In the genomic region with DNA sequence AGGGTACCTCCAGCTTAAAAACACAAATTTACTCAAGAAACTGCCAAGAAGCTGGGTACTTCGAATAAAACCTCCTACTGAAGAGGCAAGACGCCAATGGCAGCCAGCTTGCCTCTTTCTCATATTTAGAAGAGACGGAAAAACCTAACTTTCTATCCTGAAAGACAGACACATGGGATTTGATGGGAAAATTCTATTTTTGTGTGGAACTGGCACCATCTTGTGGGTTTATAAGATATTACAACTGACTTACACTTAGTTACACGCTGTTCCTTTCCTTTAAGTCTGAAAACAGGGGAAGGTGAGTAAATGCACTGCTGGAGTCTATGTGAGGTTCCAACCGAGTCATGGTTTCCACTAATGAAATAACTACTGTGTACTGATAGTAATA, we compare ENCODE assay signal across 9 cellular contexts. TPM values are rescaled to one million over a fixed set of nuclear protein-coding genes. Genes with fewer than 3 reads are reported as not detected.
DNase-seq lines count a peak whose midpoint lies in the region; ATAC-seq, FAIRE-seq and TF ChIP-seq lines count a peak whose summit lies in the region.
"Had no signal": no experiment of that assay in that cellular context is flagged by ENCODE, and none has a peak within 500 bp of the region (broad histone marks: within the 10 kb centered on the region; RNA-seq: fewer than 3 reads in every experiment).

No MANE protein-coding gene starts in this region.

- 49 to 66% (median 64%) methylated on average over 5 of the region's 5 CpGs for WGBS in small intestine, 3 donors

- no peak overlapping the region for H3K27ac ChIP-seq in HCT116 (ENCODE audit: low read depth, low read length)
- H3K27ac ChIP-seq in cardiac muscle cell, result no peak overlapping the region
- H3K27ac ChIP-seq in small intestine (ENCODE audit: low read depth in 1 of 2, low read length in 1 of 2), result no peak overlapping the region
- H3K27ac ChIP-seq: epithelial cell of prostate had no signal

- DNase-seq in AG09319 (ENCODE audit: extremely low read depth, low read depth) (no peak), HCT116 (ENCODE audit: low read depth, low spot score) (peak; percentile 32), cardiac muscle cell (ENCODE audit: low read depth in 1 of 2, low spot score in 1 of 2) (peak; percentile 36 to 73), small intestine (peak; percentile 13), mucosa of gallbladder (ENCODE audit: low spot score) (no peak)

- H3K4me2 ChIP-seq in HCT116 (ENCODE audit: low read length), result no peak overlapping the region

- H3K36me3 ChIP-seq in HCT116 (ENCODE audit: control insufficient read depth in 1 of 2, insufficient read depth in 2 of 2, low read length in 2 of 2), result peaks cover 0 to 7% of the 10 kb centered on the region in 2 experiments; a peak in 1 of 4 replicates
- peaks cover 5% of the 10 kb centered on the region for H3K36me3 ChIP-seq in cardiac muscle cell
- peaks cover 3 to 4% of the 10 kb centered on the region in 2 donors for H3K36me3 ChIP-seq in small intestine (ENCODE audit: control insufficient read depth in 2 of 2, insufficient read depth in 2 of 2, low read length in 2 of 2)

- FAIRE-seq in TTC549 (lab: Jason Lieb, UNC) (peak; percentile 80), small intestine (lab: Jason Lieb, UNC) (no peak)

- no peak overlapping the region for H3K9ac ChIP-seq in HCT116 (ENCODE audit: low read length)

- H2AFZ ChIP-seq in HCT116 (ENCODE audit: low read depth, low read length, poor library complexity, severe bottlenecking), result no peak overlapping the region

- no peak for TF ChIP-seq POLR2A in HCT116 (IDR thresholded peaks at IDR 0.05; ENCODE audit: borderline replicate concordance, extremely low read depth, insufficient read depth, insufficient read length)

- TF ChIP-seq CTCF in AG09319 (IDR thresholded peaks at IDR 0.05; ENCODE audit: low read depth, low read length) (peak; percentile 50), HCT116 (IDR thresholded peaks at IDR 0.05 in 2 of 3, conservative IDR thresholded peaks at IDR 0.05 in 1 of 3; ENCODE audit: borderline replicate concordance in 1 of 3, insufficient read depth in 1 of 3, low read depth in 2 of 3, low read length in 2 of 3) (peak; percentile 37 to 62 (median 42); a peak in 5 of 6 replicates), cardiac muscle cell (IDR thresholded peaks at IDR 0.05; ENCODE audit: low read depth, low read length) (peak; percentile 47)

- no TSS peak for BruUV-seq in HCT116 (replicated peaks; lab: Mats Ljungman, UMichigan)

- H3K79me2 ChIP-seq in HCT116 (ENCODE audit: insufficient read depth, low read length), result no peaks in the 10 kb centered on the region

- peak; percentile 61 for TF ChIP-seq RAD21 in HCT116 (IDR thresholded peaks at IDR 0.05; ENCODE audit: low read depth)

- H3K9me3 ChIP-seq in HCT116 (ENCODE audit: control insufficient read depth in 1 of 2, insufficient read depth in 1 of 2, low read depth in 1 of 2, low read length in 2 of 2) (no peaks in the 10 kb centered on the region), cardiac muscle cell (ENCODE audit: low read depth) (no peaks in the 10 kb centered on the region), small intestine (ENCODE audit: control insufficient read depth, low read depth) (no peaks in the 10 kb centered on the region)

- RAD21 ChIA-PET in HCT116 (lab: Charles Lee; ENCODE audit: low non-redundant PET in 1 of 2, low total read pairs in 2 of 2, uncharacterized antibody in 2 of 2, unreplicated experiment in 2 of 2), result interaction anchor here in 1 of 2 experiments (0.9 kb wide), 1 partner anchor 1111 kb away, joined by 3 read pairs; no protein-coding TSS in a partner anchor

- ATAC-seq in HCT116, result peak; percentile 77
- no peak for ATAC-seq in HG02885 (IDR thresholded peaks at IDR 0.05; ENCODE audit: poor library complexity, unreplicated experiment)
- ATAC-seq in GM19395 (IDR thresholded peaks at IDR 0.05; ENCODE audit: unreplicated experiment), result no peak

- no peaks in the 10 kb centered on the region for H3K9me2 ChIP-seq in HCT116 (ENCODE audit: insufficient read depth)

- H3K4me3 ChIP-seq in HCT116 (replicated peaks in 1 of 2; ENCODE audit: low read depth in 1 of 2, low read length in 2 of 2) (no peak overlapping the region), cardiac muscle cell (no peak overlapping the region), small intestine (ENCODE audit: low read depth in 1 of 2, low read length in 2 of 2) (no peak overlapping the region)

- no peaks in the 10 kb centered on the region for H3K4me1 ChIP-seq in HCT116 (ENCODE audit: control insufficient read depth in 1 of 2, insufficient read depth in 2 of 2, low read length in 2 of 2)
- H3K4me1 ChIP-seq in cardiac muscle cell (ENCODE audit: low read depth), result no peaks in the 10 kb centered on the region
- no peaks in the 10 kb centered on the region for H3K4me1 ChIP-seq in small intestine (ENCODE audit: control insufficient read depth in 2 of 2, insufficient read depth in 1 of 2, low read depth in 1 of 2, low read length in 1 of 2)

- intact Hi-C loops in HCT116 (cut with micrococcal nuclease), result loop anchor here (1.0 to 10.0 kb wide), 3 partner anchors 342 to 1250 kb away; no protein-coding TSS in a partner anchor

- H3K27me3 ChIP-seq in HCT116 (ENCODE audit: insufficient read depth, low read length) (no peaks in the 10 kb centered on the region), cardiac muscle cell (no peaks in the 10 kb centered on the region), small intestine (ENCODE audit: control insufficient read depth in 2 of 2, insufficient read depth in 2 of 2, low read length in 2 of 2) (no peaks in the 10 kb centered on the region)

- POLR2A ChIA-PET in HCT116 (lab: Charles Lee), result interaction anchor here (1.9 kb wide), 1 partner anchor 10 kb away, joined by 4 read pairs; a partner anchor contains a TSS

- CTCF ChIA-PET in HCT116 (lab: Charles Lee), result interaction anchor here (1.1 to 1.5 kb wide), 4 partner anchors 10 to 343 kb away, joined by 4 to 5 read pairs (median 4); a partner anchor contains a TSS

- H4K20me1 ChIP-seq in HCT116 (ENCODE audit: insufficient read depth), result no peaks in the 10 kb centered on the region; the same call in 1 of the 2 replicates

TF ChIP-seq in HCT116, 20 proteins besides CTCF, POLR2A, EP300 and RAD21:
- TF ChIP-seq, protein P1, sequence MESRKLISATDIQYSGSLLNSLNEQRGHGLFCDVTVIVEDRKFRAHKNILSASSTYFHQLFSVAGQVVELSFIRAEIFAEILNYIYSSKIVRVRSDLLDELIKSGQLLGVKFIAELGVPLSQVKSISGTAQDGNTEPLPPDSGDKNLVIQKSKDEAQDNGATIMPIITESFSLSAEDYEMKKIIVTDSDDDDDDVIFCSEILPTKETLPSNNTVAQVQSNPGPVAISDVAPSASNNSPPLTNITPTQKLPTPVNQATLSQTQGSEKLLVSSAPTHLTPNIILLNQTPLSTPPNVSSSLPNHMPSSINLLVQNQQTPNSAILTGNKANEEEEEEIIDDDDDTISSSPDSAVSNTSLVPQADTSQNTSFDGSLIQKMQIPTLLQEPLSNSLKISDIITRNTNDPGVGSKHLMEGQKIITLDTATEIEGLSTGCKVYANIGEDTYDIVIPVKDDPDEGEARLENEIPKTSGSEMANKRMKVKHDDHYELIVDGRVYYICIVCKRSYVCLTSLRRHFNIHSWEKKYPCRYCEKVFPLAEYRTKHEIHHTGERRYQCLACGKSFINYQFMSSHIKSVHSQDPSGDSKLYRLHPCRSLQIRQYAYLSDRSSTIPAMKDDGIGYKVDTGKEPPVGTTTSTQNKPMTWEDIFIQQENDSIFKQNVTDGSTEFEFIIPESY (IDR thresholded peaks at IDR 0.05; ENCODE audit: extremely low read depth, insufficient replicate concordance, low read length), result no peak
- TF ChIP-seq EZH2 (IDR thresholded peaks at IDR 0.05) (no peak), CBX3 (IDR thresholded peaks at IDR 0.05; ENCODE audit: low read depth) (no peak), ELF1 (IDR thresholded peaks at IDR 0.05; ENCODE audit: borderline replicate concordance, low read depth) (no peak), SRF (IDR thresholded peaks at IDR 0.05; ENCODE audit: low read depth) (no peak), ZNF274 (IDR thresholded peaks at IDR 0.05; ENCODE audit: low read depth, low read length) (no peak), CEBPB (IDR thresholded peaks at IDR 0.05; ENCODE audit: low read depth) (no peak), EGR1 (IDR thresholded peaks at IDR 0.05; ENCODE audit: low read depth) (no peak), FOSL1 (IDR thresholded peaks at IDR 0.05; ENCODE audit: low read depth) (no peak), SIN3A (IDR thresholded peaks at IDR 0.05; ENCODE audit: low read depth) (no peak), YY1 (IDR thresholded peaks at IDR 0.05; ENCODE audit: extremely low read depth, insufficient replicate concordance, low read depth, low read length) (no peak), SP1 (IDR thresholded peaks at IDR 0.05; ENCODE audit: low read depth) (no peak), ZFX (IDR thresholded peaks at IDR 0.05) (no peak), EZH2phosphoT487 (IDR thresholded peaks at IDR 0.05; ENCODE audit: borderline replicate concordance) (no peak)

RNA-seq across cellular contexts. Expression of a gene that starts 10.3 kb away (rescaled TPM):
- total RNA-seq in HCT116 (2021; ENCODE audit: unreplicated experiment) (6.2 TPM), cardiac muscle cell (10.7 TPM in 2 replicates), mucosa of gallbladder (9.0 TPM)
- 2.1 and 3.5 TPM in 2 replicates for polyA plus RNA-seq in HCT116 (2012)
- polyA plus RNA-seq in cardiac muscle cell (9.9 and 13.6 TPM in 2 replicates), small intestine (1 to 10 TPM; 4.5 to 9.6 (median 6.5) TPM)

RNA-seq across cellular contexts. Expression of a gene that starts 33.7 kb away (rescaled TPM):
- total RNA-seq in HCT116 (2021; ENCODE audit: unreplicated experiment), result 42.3 TPM
- 14.4 and 15.0 TPM in 2 replicates for polyA plus RNA-seq in HCT116 (2012)
- total RNA-seq in cardiac muscle cell, result 43.4 and 56.5 TPM in 2 replicates
- 65.2 and 76.9 TPM in 2 replicates for polyA plus RNA-seq in cardiac muscle cell
- polyA plus RNA-seq in small intestine, result 10 to 100 TPM; 11.6 to 12.5 (median 11.9) TPM
- 27.9 TPM for total RNA-seq in mucosa of gallbladder

Comparison
In these comparisons a context has a peak if more than half of its experiments do, and no peak if none do; other contexts are left out.
1. DNase-seq: peak in HCT116 (single experiment), cardiac muscle cell (2 of 2) and small intestine (single experiment); none in AG09319 (single experiment) and mucosa of gallbladder (single experiment).
2. Peak in every context shown above with its lines, with median percentiles within 50 percentile points of each other: CTCF ChIP-seq.